ENCODE assay signal across 9 cellular contexts in genomic region chr3:50570508-50571279, GRCh38. TPM values are rescaled to one million over a fixed set of nuclear protein-coding genes. Genes with fewer than 3 reads are reported as not detected.
DNase-seq lines count a peak whose midpoint lies in the region; ATAC-seq and TF ChIP-seq lines count a peak whose summit lies in the region.
"Had no signal": no experiment of that assay in that cellular context is flagged by ENCODE, and none has a peak within 500 bp of the region (broad histone marks: within the 10 kb centered on the region; RNA-seq: fewer than 3 reads in every experiment).

No MANE protein-coding gene starts in this region.

- DNase-seq in T-helper 2 cell treated with Interferon-gamma antibody and Interleukin-4, amounts not matched to agents 5 μg/mL and 100 μg/mL, for 36 hours (ENCODE audit: low spot score): no peak
- DNase-seq in T-helper 2 cell (no peak), WTC11 (ENCODE audit: low spot score) (no peak), fibroblast of the aortic adventitia (ENCODE audit: low read depth) (no peak), spleen (no peak), RPMI8226 (no peak), dedifferentiated amniotic fluid mesenchymal stem cell (ENCODE audit: extremely low spot score) (no peak)
- DNase-seq: ACHN had no signal

- TF ChIP-seq POLR2A in spleen (IDR thresholded peaks at IDR 0.05): no peak

- H3K4me1 Mint-ChIP-seq in T-helper 2 cell treated with Interferon-gamma antibody and Interleukin-4, amounts not matched to agents 5 μg/mL and 100 μg/mL, for 36 hours (ENCODE audit: low read depth): peaks cover 67% of the 10 kb centered on the region
- peaks cover 17% of the 10 kb centered on the region for H3K4me1 Mint-ChIP-seq in WTC11

- H3K4me3 ChIP-seq in fibroblast of the aortic adventitia (ENCODE audit: low read depth, low read length): peak overlapping the region; percentile 98
- peak overlapping the region in 2 of 8 donors; percentile 54 to 79 for H3K4me3 ChIP-seq in spleen

- H3K36me3 Mint-ChIP-seq in T-helper 2 cell treated with Interferon-gamma antibody and Interleukin-4, amounts not matched to agents 5 μg/mL and 100 μg/mL, for 36 hours (ENCODE audit: low read depth): peaks cover 35% of the 10 kb centered on the region
- H3K36me3 Mint-ChIP-seq in WTC11: no peaks in the 10 kb centered on the region

- peak overlapping the region; percentile 98 for H3K4me3 Mint-ChIP-seq in T-helper 2 cell treated with Interferon-gamma antibody and Interleukin-4, amounts not matched to agents 5 μg/mL and 100 μg/mL, for 36 hours
- peak overlapping the region; percentile 96 for H3K4me3 Mint-ChIP-seq in WTC11

- H3K9me3 Mint-ChIP-seq in T-helper 2 cell treated with Interferon-gamma antibody and Interleukin-4, amounts not matched to agents 5 μg/mL and 100 μg/mL, for 36 hours: no peaks in the 10 kb centered on the region
- no peaks in the 10 kb centered on the region for H3K9me3 Mint-ChIP-seq in WTC11

- 78 to 85% (median 83%) methylated on average over 5 of the region's 5 CpGs for WGBS in spleen, 5 donors

- intact Hi-C loops in spleen (cut with DNase I; ENCODE audit: low total_unique reads): no loop called here

- no peaks in the 10 kb centered on the region for H3K9me3 ChIP-seq in spleen

- H3K4me1 ChIP-seq in spleen: peaks cover 27 to 89% (median 73%) of the 10 kb centered on the region in 6 donors

- no peak for TF ChIP-seq CTCF in WTC11 (IDR thresholded peaks at IDR 0.05)
- TF ChIP-seq CTCF in fibroblast of the aortic adventitia (IDR thresholded peaks at IDR 0.05; ENCODE audit: insufficient read depth, low read length): no peak
- TF ChIP-seq CTCF in spleen (IDR thresholded peaks at IDR 0.05 in 8 of 11, conservative IDR thresholded peaks at IDR 0.05 in 3 of 11): no peak

- H3K27me3 ChIP-seq in spleen (replicated peaks in 1 of 7): no peaks in the 10 kb centered on the region

- H3K27ac ChIP-seq in spleen: peak overlapping the region in 6 of 8 donors; percentile 91 to 93 (median 92)

- POLR2A ChIA-PET in WTC11 (lab: Charles Lee): interaction anchor here (0.6 kb wide), 1 partner anchor 234 kb away, joined by 3 read pairs; no protein-coding TSS in a partner anchor

- no peaks in the 10 kb centered on the region for H3K27me3 Mint-ChIP-seq in T-helper 2 cell treated with Interferon-gamma antibody and Interleukin-4, amounts not matched to agents 5 μg/mL and 100 μg/mL, for 36 hours (ENCODE audit: low read depth)
- H3K27me3 Mint-ChIP-seq in WTC11 (ENCODE audit: low read depth): peaks cover 15% of the 10 kb centered on the region

- peak overlapping the region; percentile 95 for H3K27ac Mint-ChIP-seq in T-helper 2 cell treated with Interferon-gamma antibody and Interleukin-4, amounts not matched to agents 5 μg/mL and 100 μg/mL, for 36 hours
- no peak overlapping the region for H3K27ac Mint-ChIP-seq in WTC11

- H3K36me3 ChIP-seq in spleen: peaks cover 0 to 37% (median 0%) of the 10 kb centered on the region in 6 donors

- CTCF ChIA-PET in WTC11 (lab: Charles Lee): interaction anchor here (1.1 to 5.5 kb wide), 8 partner anchors 15 to 223 kb away, joined by 3 to 98 read pairs (median 8); partner anchors contain the start of gene CISH

- ATAC-seq in WTC11 (no peak), HG02571 (IDR thresholded peaks at IDR 0.05; ENCODE audit: unreplicated experiment) (no peak)

TF ChIP-seq in WTC11, 78 proteins besides CTCF, POLR2A, EP300 and RAD21:
- no peak for TF ChIP-seq ARID4B (CRISPR knock-in tag; IDR thresholded peaks at IDR 0.05; ENCODE audit: borderline replicate concordance)
- TF ChIP-seq ERG (CRISPR knock-in tag; IDR thresholded peaks at IDR 0.05): no peak
- TF ChIP-seq CDX4 (CRISPR knock-in tag; IDR thresholded peaks at IDR 0.05; ENCODE audit: borderline replicate concordance): no peak
- TF ChIP-seq NFATC4 (CRISPR knock-in tag; IDR thresholded peaks at IDR 0.05): no peak
- TF ChIP-seq IRF2 (CRISPR knock-in tag; IDR thresholded peaks at IDR 0.05; ENCODE audit: borderline replicate concordance, low read depth): no peak
- TF ChIP-seq CREM (CRISPR knock-in tag; IDR thresholded peaks at IDR 0.05): no peak
- TF ChIP-seq ZNF416 (CRISPR knock-in tag; IDR thresholded peaks at IDR 0.05): no peak
- no peak for TF ChIP-seq E2F1 (CRISPR knock-in tag; IDR thresholded peaks at IDR 0.05)

RNA-seq across cellular contexts. Expression of gene HEMK1, which starts 1.4 kb away (rescaled TPM):
- total RNA-seq in WTC11 (2021) (15.2 to 20.9 TPM (median 15.8 TPM) in 3 replicates), fibroblast of the aortic adventitia (ENCODE audit: low replicate concordance) (5.0 and 14.4 TPM in 2 replicates), spleen (10 to 100 TPM in 6 of 7 donors, 1 to 10 TPM in 1; 7.6 to 22.5 (median 18.9) TPM)
- polyA plus RNA-seq in spleen: 10 to 100 TPM; 25.1 to 45.2 (median 41.1) TPM

RNA-seq across cellular contexts. Expression of gene C3orf18, which starts 3.1 kb away (rescaled TPM):
- total RNA-seq in WTC11 (2021): 11.5 to 14.0 TPM (median 12.1 TPM) in 3 replicates
- 13.3 and 16.4 TPM in 2 replicates for total RNA-seq in fibroblast of the aortic adventitia (ENCODE audit: low replicate concordance)
- total RNA-seq in spleen: 10 to 100 TPM in 1 of 7 donors, 1 to 10 TPM in 6; 3.2 to 12.2 (median 5.8) TPM
- 1 to 10 TPM; 2.3 to 4.6 (median 3.5) TPM for polyA plus RNA-seq in spleen

RNA-seq across cellular contexts. Expression of gene CISH, which starts 40.9 kb away (rescaled TPM):
- total RNA-seq in WTC11 (2021): 1.8 to 2.4 TPM (median 1.9 TPM) in 3 replicates
- 0.98 and 1.4 TPM in 2 replicates for total RNA-seq in fibroblast of the aortic adventitia (ENCODE audit: low replicate concordance)
- total RNA-seq in spleen: 10 to 100 TPM in 5 of 7 donors, 1 to 10 TPM in 2; 8.7 to 23.6 (median 14.0) TPM
- polyA plus RNA-seq in spleen: 1 to 10 TPM; 2.9 to 7.4 (median 6.7) TPM

RNA-seq across cellular contexts. Expression of gene MAPKAPK3, which starts 46.3 kb away (rescaled TPM):
- total RNA-seq in WTC11 (2021) (52.7 to 60.2 TPM (median 54.4 TPM) in 3 replicates), fibroblast of the aortic adventitia (ENCODE audit: low replicate concordance) (16.0 and 55.2 TPM in 2 replicates), spleen (10 to 100 TPM; 34.7 to 55.0 (median 44.9) TPM)
- 10 to 100 TPM; 18.0 to 34.8 (median 18.9) TPM for polyA plus RNA-seq in spleen
